1 cellular context compared by ENCODE assay signal in the genomic region with DNA sequence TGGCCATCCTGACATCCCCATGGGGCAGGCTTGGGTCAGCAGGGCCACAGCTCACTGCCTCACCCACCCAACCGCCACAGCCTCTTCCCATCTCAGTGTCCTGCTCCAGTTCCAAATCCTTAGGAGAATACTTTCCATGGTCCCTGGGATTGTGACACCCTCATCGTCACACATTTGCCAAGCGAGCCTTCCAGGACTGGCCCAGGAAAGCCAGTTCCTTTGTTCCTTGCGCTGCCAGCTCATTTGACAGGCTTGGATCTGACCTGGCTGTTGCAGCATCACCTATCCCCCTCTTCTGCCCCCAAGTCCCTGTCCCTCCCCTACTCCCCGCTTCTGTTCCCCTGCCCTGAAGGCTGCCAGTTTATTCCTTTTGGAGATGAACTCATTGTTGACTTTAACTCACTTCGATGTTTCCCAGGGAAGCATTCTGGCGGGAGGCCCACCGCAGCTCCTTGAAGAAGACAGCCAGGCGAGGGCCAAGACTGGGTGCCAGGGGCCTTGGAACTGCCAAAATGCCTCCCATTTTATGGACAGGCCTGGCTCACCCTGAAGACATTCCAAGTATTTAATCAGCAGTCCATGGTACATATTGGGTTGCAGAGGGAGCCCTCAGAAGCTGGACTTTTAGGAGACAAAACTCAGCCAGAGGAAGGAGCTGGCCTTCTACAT.
TF ChIP-seq lines count a peak whose summit lies in the region.

No MANE protein-coding gene starts in this region.

TF ChIP-seq in IMR-90, 13 proteins besides CTCF, POLR2A, EP300 and RAD21:
- TF ChIP-seq, protein P1, sequence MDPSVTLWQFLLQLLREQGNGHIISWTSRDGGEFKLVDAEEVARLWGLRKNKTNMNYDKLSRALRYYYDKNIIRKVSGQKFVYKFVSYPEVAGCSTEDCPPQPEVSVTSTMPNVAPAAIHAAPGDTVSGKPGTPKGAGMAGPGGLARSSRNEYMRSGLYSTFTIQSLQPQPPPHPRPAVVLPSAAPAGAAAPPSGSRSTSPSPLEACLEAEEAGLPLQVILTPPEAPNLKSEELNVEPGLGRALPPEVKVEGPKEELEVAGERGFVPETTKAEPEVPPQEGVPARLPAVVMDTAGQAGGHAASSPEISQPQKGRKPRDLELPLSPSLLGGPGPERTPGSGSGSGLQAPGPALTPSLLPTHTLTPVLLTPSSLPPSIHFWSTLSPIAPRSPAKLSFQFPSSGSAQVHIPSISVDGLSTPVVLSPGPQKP (IDR thresholded peaks at IDR 0.05; ENCODE audit: borderline replicate concordance, low read depth, low read length), result no peak
- TF ChIP-seq, protein P2, sequence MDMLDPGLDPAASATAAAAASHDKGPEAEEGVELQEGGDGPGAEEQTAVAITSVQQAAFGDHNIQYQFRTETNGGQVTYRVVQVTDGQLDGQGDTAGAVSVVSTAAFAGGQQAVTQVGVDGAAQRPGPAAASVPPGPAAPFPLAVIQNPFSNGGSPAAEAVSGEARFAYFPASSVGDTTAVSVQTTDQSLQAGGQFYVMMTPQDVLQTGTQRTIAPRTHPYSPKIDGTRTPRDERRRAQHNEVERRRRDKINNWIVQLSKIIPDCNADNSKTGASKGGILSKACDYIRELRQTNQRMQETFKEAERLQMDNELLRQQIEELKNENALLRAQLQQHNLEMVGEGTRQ (IDR thresholded peaks at IDR 0.05; ENCODE audit: low read depth, low read length), result no peak
- TF ChIP-seq BHLHE40 (IDR thresholded peaks at IDR 0.05; ENCODE audit: low read depth, low read length), result no peak
- no peak for TF ChIP-seq FOS (IDR thresholded peaks at IDR 0.05; ENCODE audit: low read depth, low read length)
- TF ChIP-seq RFX5 (IDR thresholded peaks at IDR 0.05; ENCODE audit: low read depth, low read length), result no peak
- no peak for TF ChIP-seq MXI1 (IDR thresholded peaks at IDR 0.05; ENCODE audit: borderline replicate concordance, low read depth, low read length)
- no peak for TF ChIP-seq MAZ (IDR thresholded peaks at IDR 0.05; ENCODE audit: borderline replicate concordance, low read depth, low read length)
- TF ChIP-seq SMC3 (IDR thresholded peaks at IDR 0.05; ENCODE audit: low read depth, low read length), result no peak
- TF ChIP-seq RCOR1 (IDR thresholded peaks at IDR 0.05; ENCODE audit: insufficient replicate concordance, low read length), result no peak
- no peak for TF ChIP-seq NFE2L2 (IDR thresholded peaks at IDR 0.05; ENCODE audit: low read depth, low read length)
